14 cellular contexts compared by ENCODE assay signal in the genomic region with DNA sequence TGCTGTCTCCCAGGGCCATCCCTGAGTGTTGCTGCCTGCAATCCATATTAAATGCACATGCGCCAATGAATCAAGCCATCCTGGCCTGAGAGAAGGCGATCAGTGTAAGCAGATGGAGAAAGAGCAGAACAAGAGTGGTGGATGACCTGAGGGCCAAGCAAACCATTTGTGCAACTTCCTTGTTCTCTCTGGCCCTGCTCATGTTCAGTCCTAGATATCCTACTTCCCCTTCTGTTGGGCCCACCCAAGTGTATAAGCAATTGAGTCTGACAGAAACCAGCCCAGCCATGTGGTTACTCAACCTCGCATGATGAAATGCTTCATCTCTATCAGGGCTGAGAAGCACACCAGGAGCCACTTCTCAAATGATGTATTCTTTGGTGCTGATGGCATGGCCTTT.
DNase-seq lines count a peak whose midpoint lies in the region; ATAC-seq and TF ChIP-seq lines count a peak whose summit lies in the region.
"Had no signal": no experiment of that assay in that cellular context is flagged by ENCODE, and none has a peak within 500 bp of the region (broad histone marks: within the 10 kb centered on the region; RNA-seq: fewer than 3 reads in every experiment).

No MANE protein-coding gene starts in this region.

- no peak overlapping the region for H3K4me3 Mint-ChIP-seq in T-helper 2 cell treated with Interferon-gamma antibody and Interleukin-4, amounts not matched to agents 5 μg/mL and 100 μg/mL, for 36 hours
- H3K4me3 Mint-ChIP-seq: central memory CD8-positive, alpha-beta T cell; nephron had no signal

- H3K4me1 Mint-ChIP-seq in T-helper 2 cell treated with Interferon-gamma antibody and Interleukin-4, amounts not matched to agents 5 μg/mL and 100 μg/mL, for 36 hours (ENCODE audit: low read depth): peaks cover 58% of the 10 kb centered on the region
- H3K4me1 Mint-ChIP-seq: nephron had no signal

- WGBS in transverse colon (ENCODE audit: low coverage in 1 of 2), 2 donors: 81 to 100% methylated on average over 2 to 3 of the region's 3 CpGs

- no peak overlapping the region for H3K27ac Mint-ChIP-seq in T-helper 2 cell treated with Interferon-gamma antibody and Interleukin-4, amounts not matched to agents 5 μg/mL and 100 μg/mL, for 36 hours
- H3K27ac Mint-ChIP-seq: nephron had no signal

- TF ChIP-seq POLR2A in transverse colon (IDR thresholded peaks at IDR 0.05): no peak

- no peak overlapping the region for H3K27ac ChIP-seq in transverse colon

- TF ChIP-seq CTCF in transverse colon (IDR thresholded peaks at IDR 0.05): no peak

- peaks cover 0 to 14% (median 7%) of the 10 kb centered on the region in 4 donors for H3K4me1 ChIP-seq in transverse colon

- intact Hi-C loops in transverse colon (cut with DNase I; ENCODE audit: low total_unique reads): loop anchor here (10.0 kb wide), 1 partner anchor 54 kb away; no protein-coding TSS in a partner anchor

- in situ Hi-C loops in transverse colon (cut with MboI; ENCODE audit: low pct_ligation_motif_present in 1 of 4, low pct_unique_long_range_greater_than_20kb in 1 of 4, low sequenced_read_pairs in 3 of 4): no loop called here

- peaks cover 33% of the 10 kb centered on the region for H3K36me3 Mint-ChIP-seq in T-helper 2 cell treated with Interferon-gamma antibody and Interleukin-4, amounts not matched to agents 5 μg/mL and 100 μg/mL, for 36 hours (ENCODE audit: low read depth)
- H3K36me3 Mint-ChIP-seq: CD4-positive, alpha-beta memory T cell had no signal

- H3K27me3 Mint-ChIP-seq in T-helper 2 cell treated with Interferon-gamma antibody and Interleukin-4, amounts not matched to agents 5 μg/mL and 100 μg/mL, for 36 hours (ENCODE audit: low read depth): peaks cover 3% of the 10 kb centered on the region
- H3K27me3 Mint-ChIP-seq: CD4-positive, alpha-beta memory T cell; central memory CD8-positive, alpha-beta T cell had no signal

- H3K27me3 ChIP-seq in transverse colon: no peaks in the 10 kb centered on the region

- H3K36me3 ChIP-seq in transverse colon: no peaks in the 10 kb centered on the region

- ATAC-seq in HG03520 (IDR thresholded peaks at IDR 0.05; ENCODE audit: unreplicated experiment) (peak; percentile 23), GM21360 (IDR thresholded peaks at IDR 0.05; ENCODE audit: unreplicated experiment) (no peak)

- peaks cover 27% of the 10 kb centered on the region for H3K9me3 Mint-ChIP-seq in T-helper 2 cell treated with Interferon-gamma antibody and Interleukin-4, amounts not matched to agents 5 μg/mL and 100 μg/mL, for 36 hours
- H3K9me3 Mint-ChIP-seq: CD4-positive, alpha-beta memory T cell; central memory CD8-positive, alpha-beta T cell; nephron had no signal

- TF ChIP-seq EP300 in transverse colon (IDR thresholded peaks at IDR 0.05; ENCODE audit: low read depth): no peak

- H3K9me3 ChIP-seq in transverse colon: no peaks in the 10 kb centered on the region
- H3K9me3 ChIP-seq: SK-N-SH had no signal

- DNase-seq in CD1c-positive myeloid dendritic cell (ENCODE audit: extremely low spot score) (peak; percentile 94), amniotic epithelial cell (ENCODE audit: low read depth) (peak; percentile 94), midbrain (lab: John Stamatoyannopoulos, UW) (peak; percentile 50), NCI-H82 (lab: John Stamatoyannopoulos, UW) (no peak), transverse colon (no peak)
- DNase-seq in T-helper 2 cell treated with Interferon-gamma antibody and Interleukin-4, amounts not matched to agents 5 μg/mL and 100 μg/mL, for 36 hours (ENCODE audit: low spot score): no peak
- DNase-seq: activated T-cell treated with anti-CD3 and anti-CD28 coated beads, Interleukin-2, amount 50 U/mL, for 48 hours; CD4-positive, alpha-beta memory T cell; NCI-H2081 treated with DMSO at 0.1 percent for 48 hours; SK-N-SH had no signal

- no peak overlapping the region for H3K4me3 ChIP-seq in transverse colon

Comparison
In these comparisons a context has a peak if more than half of its experiments do, and no peak if none do; other contexts are left out.
1. DNase-seq: peak in CD1c-positive myeloid dendritic cell (single experiment), amniotic epithelial cell (single experiment) and midbrain (single experiment); none in T-helper 2 cell treated with Interferon-gamma antibody and Interleukin-4, amounts not matched to agents 5 μg/mL and 100 μg/mL, for 36 hours (single experiment), NCI-H82 (single experiment) and transverse colon (single experiment).